17 cellular contexts compared by ENCODE assay signal in genomic region chr1:73980324-73981040, GRCh38.
A peak's percentile ranks its signal among the peaks of the same experiment; 100 is the strongest.
DNase-seq lines count a peak whose midpoint lies in the region; ATAC-seq and TF ChIP-seq lines count a peak whose summit lies in the region.
"Had no signal": no experiment of that assay in that cellular context is flagged by ENCODE, and none has a peak within 500 bp of the region (broad histone marks: within the 10 kb centered on the region; RNA-seq: fewer than 3 reads in every experiment).

No MANE protein-coding gene starts in this region.

- H3K27ac ChIP-seq in dorsolateral prefrontal cortex: peak overlapping the region in 41 of 59 donors; percentile 3 to 78 (median 47)
- H3K27ac ChIP-seq: ascending aorta, gastrocnemius medialis, KMS-11, PC-9 had no signal

- H3K36me3 Mint-ChIP-seq in activated T-helper 17 cell treated with anti-CD3 and anti-CD28 coated beads, Interleukin-2, amount 50 U/mL, for 72 hours (ENCODE audit: low read depth): no peaks in the 10 kb centered on the region

- H3K4me3 Mint-ChIP-seq in activated T-helper 17 cell treated with anti-CD3 and anti-CD28 coated beads, Interleukin-2, amount 50 U/mL, for 72 hours: no peak overlapping the region
- H3K4me3 Mint-ChIP-seq: activated naive CD4-positive, alpha-beta T cell treated with anti-CD3 and anti-CD28 coated beads for 36 hours had no signal

- TF ChIP-seq CTCF in dorsolateral prefrontal cortex (IDR thresholded peaks at IDR 0.05 in 54 of 56, conservative IDR thresholded peaks at IDR 0.05 in 2 of 56; ENCODE audit: low read depth in 1 of 56, partially characterized antibody in 56 of 56): no peak

- peak; percentile 8 for DNase-seq in A172 (ENCODE audit: low spot score)
- DNase-seq in dorsolateral prefrontal cortex: no peak
- peak; percentile 7 for DNase-seq in myocyte (ENCODE audit: low read depth)
- DNase-seq in activated effector memory CD4-positive, alpha-beta T cell treated with anti-CD3 and anti-CD28 coated beads, Interleukin-2, amount 50 U/mL, for 16 hours: no peak
- DNase-seq: activated CD4-positive, alpha-beta T cell treated with anti-CD3 and anti-CD28 coated beads, Interleukin-2, amount 50 U/mL, for 1 hour; activated naive CD4-positive, alpha-beta T cell treated with anti-CD3 and anti-CD28 coated beads for 36 hours; gastrocnemius medialis; GOT3; NCI-H82; PC-9 had no signal

- H3K27me3 ChIP-seq in dorsolateral prefrontal cortex: no peaks in the 10 kb centered on the region
- H3K27me3 ChIP-seq: ascending aorta, gastrocnemius medialis had no signal

- intact Hi-C loops in dorsolateral prefrontal cortex (cut with DNase I): no loop called here

- peaks cover 8% of the 10 kb centered on the region for H3K27me3 Mint-ChIP-seq in activated T-helper 17 cell treated with anti-CD3 and anti-CD28 coated beads, Interleukin-2, amount 50 U/mL, for 72 hours

- no peak overlapping the region for H3K27ac Mint-ChIP-seq in activated T-helper 17 cell treated with anti-CD3 and anti-CD28 coated beads, Interleukin-2, amount 50 U/mL, for 72 hours
- H3K27ac Mint-ChIP-seq: activated naive CD4-positive, alpha-beta T cell treated with anti-CD3 and anti-CD28 coated beads for 36 hours had no signal

- H3K9me3 Mint-ChIP-seq in activated T-helper 17 cell treated with anti-CD3 and anti-CD28 coated beads, Interleukin-2, amount 50 U/mL, for 72 hours: peaks cover 5% of the 10 kb centered on the region
- H3K9me3 Mint-ChIP-seq: activated naive CD4-positive, alpha-beta T cell treated with anti-CD3 and anti-CD28 coated beads for 36 hours had no signal

- peak overlapping the region in 1 of 59 donors; percentile 16 for H3K4me3 ChIP-seq in dorsolateral prefrontal cortex
- H3K4me3 ChIP-seq: ascending aorta, gastrocnemius medialis, PC-9 had no signal

- H3K4me1 Mint-ChIP-seq in activated T-helper 17 cell treated with anti-CD3 and anti-CD28 coated beads, Interleukin-2, amount 50 U/mL, for 72 hours: no peaks in the 10 kb centered on the region

- ATAC-seq in GM19324 (IDR thresholded peaks at IDR 0.05; ENCODE audit: low FRiP score, unreplicated experiment): peak; percentile 77
- ATAC-seq in activated T-helper 17 cell treated with anti-CD3 and anti-CD28 coated beads, Interleukin-2, amount 50 U/mL, for 72 hours (replicated peaks): no peak
- ATAC-seq in GM21367 (IDR thresholded peaks at IDR 0.05; ENCODE audit: unreplicated experiment): no peak
- no peak for ATAC-seq in HG02973 (IDR thresholded peaks at IDR 0.05; ENCODE audit: unreplicated experiment)
- ATAC-seq: gastrocnemius medialis, sciatic nerve had no signal

Comparison
In these comparisons a context has a peak if more than half of its experiments do, and no peak if none do; other contexts are left out.
1. DNase-seq: peak in A172 (single experiment) and myocyte (single experiment); none in dorsolateral prefrontal cortex (0 of 10) and activated effector memory CD4-positive, alpha-beta T cell treated with anti-CD3 and anti-CD28 coated beads, Interleukin-2, amount 50 U/mL, for 16 hours (single experiment).